1 cellular context compared by ENCODE assay signal in genomic region chr17:78358538-78359215, GRCh38.
TF ChIP-seq lines count a peak whose summit lies in the region.

No MANE protein-coding gene starts in this region.

TF ChIP-seq in H1, 55 proteins besides CTCF, POLR2A, EP300 and RAD21:
- peak; percentile 58 for TF ChIP-seq SUZ12 (IDR thresholded peaks at IDR 0.05; ENCODE audit: low read length)
- TF ChIP-seq RBBP5 (IDR thresholded peaks at IDR 0.05; ENCODE audit: borderline replicate concordance, low read depth, low read length): peak; percentile 1; the same call in 1 of the 2 replicates
- peak; percentile 33 for TF ChIP-seq ASH2L (IDR thresholded peaks at IDR 0.05; ENCODE audit: low read length)
- 0 out of 4 replicates have a peak, but pooled peaks of 1 of the 2 experiments have one; percentile 3 for TF ChIP-seq SIN3A (conservative IDR thresholded peaks at IDR 0.05 in 1 of 2, IDR thresholded peaks at IDR 0.05 in 1 of 2; ENCODE audit: low read depth in 1 of 2, low read length in 2 of 2)
- no peak for TF ChIP-seq ATF2 (IDR thresholded peaks at IDR 0.05; ENCODE audit: low read length)
